In genomic region chr4:80069837-80070788, GRCh38 we compare ENCODE assay signal across 10 cellular contexts. TPM values are rescaled to one million over a fixed set of nuclear protein-coding genes. Genes with fewer than 3 reads are reported as not detected.
DNase-seq lines count a peak whose midpoint lies in the region; FAIRE-seq and TF ChIP-seq lines count a peak whose summit lies in the region.
"Had no signal": no experiment of that assay in that cellular context is flagged by ENCODE, and none has a peak within 500 bp of the region (broad histone marks: within the 10 kb centered on the region; RNA-seq: fewer than 3 reads in every experiment).

No MANE protein-coding gene starts in this region.

- intact Hi-C loops in stomach (cut with DNase I; ENCODE audit: low total_unique reads), result no loop called here

- TF ChIP-seq POLR2A in stomach (IDR thresholded peaks at IDR 0.05) (no peak), GM12892 (IDR thresholded peaks at IDR 0.05; ENCODE audit: low read depth, low read length) (no peak)

- peak overlapping the region; percentile 95 for H3K27ac ChIP-seq in effector memory CD4-positive, alpha-beta T cell (ENCODE audit: insufficient read depth, low read length, poor library complexity, severe bottlenecking)
- H3K27ac ChIP-seq in stomach (peak overlapping the region in 3 of 5 donors; percentile 91 to 94 (median 91)), substantia nigra (ENCODE audit: low read depth, low read length, poor library complexity, severe bottlenecking) (no peak overlapping the region)
- H3K27ac ChIP-seq: A549 had no signal

- peak overlapping the region; percentile 93 for H3K4me3 ChIP-seq in effector memory CD4-positive, alpha-beta T cell (ENCODE audit: insufficient read depth, low read depth, low read length, poor library complexity, severe bottlenecking)
- H3K4me3 ChIP-seq in stomach, result peak overlapping the region; percentile 77 to 89 (median 81)
- H3K4me3 ChIP-seq: A549 had no signal

- DNase-seq in T-helper 2 cell treated with Interferon-gamma antibody and Interleukin-4, amounts not matched to agents 5 μg/mL and 100 μg/mL, for 36 hours (ENCODE audit: low spot score), result no peak
- no peak for DNase-seq in T-helper 2 cell
- peak; percentile 77 for DNase-seq in HS-5 (ENCODE audit: low read depth)
- no peak for DNase-seq in effector memory CD4-positive, alpha-beta T cell
- no peak for DNase-seq in stomach
- DNase-seq in substantia nigra (lab: John Stamatoyannopoulos, UW), result no peak
- DNase-seq in anterior cingulate cortex (lab: John Stamatoyannopoulos, UW), result no peak
- DNase-seq in GM12892 (ENCODE audit: insufficient read length), result no peak
- DNase-seq: nucleus accumbens had no signal

- no peaks in the 10 kb centered on the region for H3K9me3 ChIP-seq in effector memory CD4-positive, alpha-beta T cell (ENCODE audit: control insufficient read depth, low read length)
- H3K9me3 ChIP-seq in stomach, result no peaks in the 10 kb centered on the region
- H3K9me3 ChIP-seq: A549 had no signal

- H3K4me3 Mint-ChIP-seq in T-helper 2 cell treated with Interferon-gamma antibody and Interleukin-4, amounts not matched to agents 5 μg/mL and 100 μg/mL, for 36 hours, result peak overlapping the region; percentile 95

- peaks cover 51% of the 10 kb centered on the region for H3K4me1 Mint-ChIP-seq in T-helper 2 cell treated with Interferon-gamma antibody and Interleukin-4, amounts not matched to agents 5 μg/mL and 100 μg/mL, for 36 hours (ENCODE audit: low read depth)

- WGBS in stomach, 5 donors, result 73 to 95% (median 84%) methylated on average over 2 of the region's 2 CpGs

- no peak for TF ChIP-seq EP300 in stomach (IDR thresholded peaks at IDR 0.05)

- TF ChIP-seq CTCF in stomach (IDR thresholded peaks at IDR 0.05), result no peak

- H3K27me3 ChIP-seq in effector memory CD4-positive, alpha-beta T cell (replicated peaks; ENCODE audit: control insufficient read depth, insufficient read depth, low read length, poor library complexity, severe bottlenecking), result no peaks in the 10 kb centered on the region
- H3K27me3 ChIP-seq in stomach, result no peaks in the 10 kb centered on the region

- FAIRE-seq in GM12892 (lab: Jason Lieb, UNC), result no peak
- FAIRE-seq: A549 had no signal

- H3K36me3 Mint-ChIP-seq in T-helper 2 cell treated with Interferon-gamma antibody and Interleukin-4, amounts not matched to agents 5 μg/mL and 100 μg/mL, for 36 hours (ENCODE audit: low read depth), result peaks cover 51% of the 10 kb centered on the region

- no peak overlapping the region for H3K27ac Mint-ChIP-seq in T-helper 2 cell treated with Interferon-gamma antibody and Interleukin-4, amounts not matched to agents 5 μg/mL and 100 μg/mL, for 36 hours

- H3K9me3 Mint-ChIP-seq in T-helper 2 cell treated with Interferon-gamma antibody and Interleukin-4, amounts not matched to agents 5 μg/mL and 100 μg/mL, for 36 hours, result no peaks in the 10 kb centered on the region

- H3K36me3 ChIP-seq in effector memory CD4-positive, alpha-beta T cell (ENCODE audit: control insufficient read depth, insufficient read depth, low read length), result no peaks in the 10 kb centered on the region
- peaks cover 0 to 37% (median 32%) of the 10 kb centered on the region in 4 donors for H3K36me3 ChIP-seq in stomach

- H3K27me3 Mint-ChIP-seq in T-helper 2 cell treated with Interferon-gamma antibody and Interleukin-4, amounts not matched to agents 5 μg/mL and 100 μg/mL, for 36 hours (ENCODE audit: low read depth), result no peaks in the 10 kb centered on the region

- H3K4me1 ChIP-seq in effector memory CD4-positive, alpha-beta T cell (ENCODE audit: control insufficient read depth, insufficient read depth, low read length, poor library complexity, severe bottlenecking), result peaks cover 19% of the 10 kb centered on the region
- peaks cover 5 to 74% (median 42%) of the 10 kb centered on the region in 4 donors for H3K4me1 ChIP-seq in stomach

RNA-seq across cellular contexts. Expression of gene ANTXR2, which starts 2.9 kb away (rescaled TPM):
- 100 to 1,000 TPM in 2 of 5 donors, 10 to 100 TPM in 3; 30.3 to 116 (median 69.2) TPM for total RNA-seq in stomach
- polyA plus RNA-seq in stomach, result 10 to 100 TPM in 2 of 3 donors, 1 to 10 TPM in 1; 8.3 to 19.0 (median 10.5) TPM
- polyA plus RNA-seq in GM12892 (2012; ENCODE audit: missing spikeins), result 5.0 TPM
